In genomic region chr17:50184611-50185398, GRCh38 we compare ENCODE assay signal across 12 cellular contexts. TPM values are rescaled to one million over a fixed set of nuclear protein-coding genes. Genes with fewer than 3 reads are reported as not detected.
DNase-seq lines count a peak whose midpoint lies in the region; ATAC-seq, FAIRE-seq and TF ChIP-seq lines count a peak whose summit lies in the region.
"Had no signal": no experiment of that assay in that cellular context is flagged by ENCODE, and none has a peak within 500 bp of the region (broad histone marks: within the 10 kb centered on the region; RNA-seq: fewer than 3 reads in every experiment).

No MANE protein-coding gene starts in this region.

- peaks cover 3% of the 10 kb centered on the region; the same call in 1 of the 2 replicates for H3K9me3 Mint-ChIP-seq in HFFc6
- H3K9me3 Mint-ChIP-seq in astrocyte (ENCODE audit: unreplicated experiment) = no peaks in the 10 kb centered on the region
- H3K9me3 Mint-ChIP-seq in stimulated activated naive CD8-positive, alpha-beta T cell treated with anti-CD3 and anti-CD28 coated beads, Interleukin-15, amount 100 ng/mL, for 72 hours = no peaks in the 10 kb centered on the region
- H3K9me3 Mint-ChIP-seq: activated T-cell treated with anti-CD3 and anti-CD28 coated beads, Interleukin-2, amount 50 U/mL, for 72 hours had no signal

- H3K4me1 Mint-ChIP-seq in HFFc6 (ENCODE audit: low read depth) = peaks cover 100% of the 10 kb centered on the region
- peaks cover 62% of the 10 kb centered on the region for H3K4me1 Mint-ChIP-seq in astrocyte (ENCODE audit: low read depth, unreplicated experiment)
- peaks cover 18% of the 10 kb centered on the region for H3K4me1 Mint-ChIP-seq in stimulated activated naive CD8-positive, alpha-beta T cell treated with anti-CD3 and anti-CD28 coated beads, Interleukin-15, amount 100 ng/mL, for 72 hours

- peak in 1 of 2 donors; percentile 64 for TF ChIP-seq EP300 in tibial nerve (IDR thresholded peaks at IDR 0.05)

- intact Hi-C loops in left lung (cut with DNase I) = no loop called here

- no peak overlapping the region for H2AFZ ChIP-seq in astrocyte (ENCODE audit: low read depth, low read length)

- WGBS in tibial nerve, 2 donors = 41 to 51% methylated on average over 15 to 19 of the region's 19 CpGs

- H3K36me3 Mint-ChIP-seq in HFFc6 (ENCODE audit: low read depth) (peaks cover 64% of the 10 kb centered on the region), astrocyte (ENCODE audit: low read depth, unreplicated experiment) (peaks cover 37% of the 10 kb centered on the region)

- H3K36me3 ChIP-seq in astrocyte (ENCODE audit: insufficient read depth, low read length) = peaks cover 57% of the 10 kb centered on the region
- peaks cover 0 to 42% of the 10 kb centered on the region in 2 donors for H3K36me3 ChIP-seq in left lung
- H3K36me3 ChIP-seq in tibial nerve = peaks cover 0 to 46% (median 0%) of the 10 kb centered on the region in 3 donors

- H3K4me3 ChIP-seq in astrocyte (ENCODE audit: insufficient read depth, low read depth, low read length) (no peak overlapping the region), left lung (no peak overlapping the region), tibial nerve (no peak overlapping the region)

- H3K27me3 Mint-ChIP-seq in HFFc6 (ENCODE audit: insufficient read depth) = peaks cover 80% of the 10 kb centered on the region
- H3K27me3 Mint-ChIP-seq in astrocyte (ENCODE audit: low read depth, unreplicated experiment) = no peaks in the 10 kb centered on the region
- no peaks in the 10 kb centered on the region for H3K27me3 Mint-ChIP-seq in stimulated activated naive CD8-positive, alpha-beta T cell treated with anti-CD3 and anti-CD28 coated beads, Interleukin-15, amount 100 ng/mL, for 72 hours

- DNase-seq in HFFc6 (peak; percentile 79), astrocyte (ENCODE audit: low read depth) (no peak), left lung (peak in 1 of 2 donors; percentile 81), tibial nerve (ENCODE audit: low spot score in 2 of 2) (peak; percentile 75 to 77), globus pallidus (ENCODE audit: low spot score) (no peak)
- no peak for DNase-seq in stimulated activated CD4-positive, alpha-beta T cell treated with anti-CD3 and anti-CD28 coated beads, Interleukin-1b, Interleukin-23, amount 100 ng/mL, for 48 hours
- no peak for DNase-seq in stimulated activated naive CD8-positive, alpha-beta T cell treated with anti-CD3 and anti-CD28 coated beads, Interleukin-15, amount 100 ng/mL, for 72 hours
- DNase-seq: activated T-cell treated with anti-CD3 and anti-CD28 coated beads, Interleukin-2, amount 50 U/mL, for 72 hours; MM.1S; stimulated activated CD8-positive, alpha-beta memory T cell treated with anti-CD3 and anti-CD28 coated beads, Interleukin-4, amount 100 ng/mL, for 48 hours had no signal

- peak overlapping the region; percentile 68 for H3K9ac ChIP-seq in astrocyte (ENCODE audit: low read length)

- peak overlapping the region; percentile 79 for H3K27ac ChIP-seq in astrocyte (ENCODE audit: low read depth, low read length)
- peak overlapping the region in 1 of 2 donors; percentile 70 for H3K27ac ChIP-seq in left lung
- peak overlapping the region; percentile 43 to 89 (median 72) for H3K27ac ChIP-seq in tibial nerve
- H3K27ac ChIP-seq: epithelial cell of prostate had no signal

- H3K27me3 ChIP-seq in astrocyte (ENCODE audit: insufficient read depth, low read length) (no peaks in the 10 kb centered on the region), left lung (no peaks in the 10 kb centered on the region), tibial nerve (no peaks in the 10 kb centered on the region)

- TF ChIP-seq CTCF in HFFc6 (IDR thresholded peaks at IDR 0.05) (no peak), astrocyte (IDR thresholded peaks at IDR 0.05; ENCODE audit: insufficient read depth, low read depth, low read length) (no peak), left lung (IDR thresholded peaks at IDR 0.05) (no peak), tibial nerve (IDR thresholded peaks at IDR 0.05) (no peak)

- H3K79me2 ChIP-seq in astrocyte (ENCODE audit: insufficient read depth, low read length) = peaks cover 17% of the 10 kb centered on the region

- no peak for FAIRE-seq in astrocyte (lab: Jason Lieb, UNC)

- peaks cover 84% of the 10 kb centered on the region for H4K20me1 ChIP-seq in astrocyte (ENCODE audit: insufficient read depth, low read length)

- peak; percentile 5 for ATAC-seq in left lung
- no peak for ATAC-seq in stimulated activated naive CD8-positive, alpha-beta T cell treated with anti-CD3 and anti-CD28 coated beads, Interleukin-15, amount 100 ng/mL, for 72 hours
- ATAC-seq: activated T-cell treated with anti-CD3 and anti-CD28 coated beads, Interleukin-2, amount 50 U/mL, for 72 hours had no signal

- H3K9me3 ChIP-seq in astrocyte (ENCODE audit: insufficient read depth, low read depth, low read length) (no peaks in the 10 kb centered on the region), left lung (no peaks in the 10 kb centered on the region), tibial nerve (no peaks in the 10 kb centered on the region)

- H3K27ac Mint-ChIP-seq in HFFc6 = peak overlapping the region; percentile 100
- peak overlapping the region; percentile 98 for H3K27ac Mint-ChIP-seq in astrocyte (ENCODE audit: unreplicated experiment)
- no peak overlapping the region for H3K27ac Mint-ChIP-seq in stimulated activated naive CD8-positive, alpha-beta T cell treated with anti-CD3 and anti-CD28 coated beads, Interleukin-15, amount 100 ng/mL, for 72 hours
- H3K27ac Mint-ChIP-seq: activated T-cell treated with anti-CD3 and anti-CD28 coated beads, Interleukin-2, amount 50 U/mL, for 72 hours had no signal

- TF ChIP-seq POLR2A in tibial nerve (IDR thresholded peaks at IDR 0.05) = no peak

- peak overlapping the region; percentile 45 for H3K4me2 ChIP-seq in astrocyte (ENCODE audit: low read length)

- H3K4me3 Mint-ChIP-seq in HFFc6 (peak overlapping the region; percentile 100), astrocyte (ENCODE audit: unreplicated experiment) (peak overlapping the region; percentile 54)
- no peak overlapping the region for H3K4me3 Mint-ChIP-seq in stimulated activated naive CD8-positive, alpha-beta T cell treated with anti-CD3 and anti-CD28 coated beads, Interleukin-15, amount 100 ng/mL, for 72 hours

- peaks cover 42% of the 10 kb centered on the region for H3K4me1 ChIP-seq in astrocyte (ENCODE audit: insufficient read depth, low read length)
- H3K4me1 ChIP-seq in left lung = peaks cover 0 to 21% of the 10 kb centered on the region in 2 donors
- peaks cover 0 to 88% (median 15%) of the 10 kb centered on the region in 4 donors for H3K4me1 ChIP-seq in tibial nerve

RNA-seq across cellular contexts. Expression of gene COL1A1, which starts 16.6 kb away (rescaled TPM):
- total RNA-seq in HFFc6 (2021; fragmentation: NEBNext Ultra II Directional; extraction: Animal tissue kit (Norgen Biotek cat#: 25700)) = 1,000 to 10,000 TPM; 4,948 to 7,804 (median 5,240) TPM
- 12,796 and 18,656 TPM in 2 replicates for total RNA-seq in astrocyte
- 1,000 to 10,000 TPM in 1 of 2 donors, 100 to 1,000 TPM in 1; 867 to 4,830 TPM for total RNA-seq in left lung
- total RNA-seq in tibial nerve = 100 to 1,000 TPM in 1 of 4 donors, 10 to 100 TPM in 3; 31.5 to 185 (median 73.0) TPM

RNA-seq across cellular contexts. Expression of gene SGCA, which starts 19.0 kb away (rescaled TPM):
- under 1 TPM; 0.28 to 0.91 (median 0.76) TPM for total RNA-seq in HFFc6 (2021; fragmentation: NEBNext Ultra II Directional; extraction: Animal tissue kit (Norgen Biotek cat#: 25700))
- total RNA-seq in astrocyte = 0.32 TPM in 1 of 2 replicates, not detected in the other
- 10 to 100 TPM in 1 of 2 donors, 1 to 10 TPM in 1; 8.3 to 18.5 TPM for total RNA-seq in left lung
- total RNA-seq in tibial nerve = 1 to 10 TPM; 1.8 to 7.8 (median 4.9) TPM
- total RNA-seq: SK-MEL-5 had no signal

RNA-seq across cellular contexts. Expression of gene PPP1R9B, which starts 34.3 kb away (rescaled TPM):
- total RNA-seq in HFFc6 (2021; fragmentation: NEBNext Ultra II Directional; extraction: Animal tissue kit (Norgen Biotek cat#: 25700)) = 10 to 100 TPM; 66.4 to 78.5 (median 68.7) TPM
- total RNA-seq in astrocyte = 73.6 and 75.9 TPM in 2 replicates
- total RNA-seq in left lung = 10 to 100 TPM; 67.4 to 86.6 TPM
- total RNA-seq in tibial nerve = 10 to 100 TPM; 28.4 to 54.9 (median 36.9) TPM

RNA-seq across cellular contexts. Expression of gene SAMD14, which starts 54.8 kb away (rescaled TPM):
- total RNA-seq in HFFc6 (2021; fragmentation: NEBNext Ultra II Directional; extraction: Animal tissue kit (Norgen Biotek cat#: 25700)) = 10 to 100 TPM in 4 of 6 experiments, 1 to 10 TPM in 2; 4.3 to 14.1 (median 11.4) TPM
- total RNA-seq in astrocyte (9.7 and 10.8 TPM in 2 replicates), left lung (10 to 100 TPM in 1 of 2 donors, 1 to 10 TPM in 1; 8.4 to 10.2 TPM), tibial nerve (1 to 10 TPM in 2 of 4 donors, under 1 TPM in 2; 0.63 to 1.5 (median 1.1) TPM)

Comparison
In these comparisons a context has a peak if more than half of its experiments do, and no peak if none do; other contexts are left out.
1. DNase-seq: peak in HFFc6 (single experiment) and tibial nerve (2 of 2); none in astrocyte (single experiment), stimulated activated CD4-positive, alpha-beta T cell treated with anti-CD3 and anti-CD28 coated beads, Interleukin-1b, Interleukin-23, amount 100 ng/mL, for 48 hours (single experiment), stimulated activated naive CD8-positive, alpha-beta T cell treated with anti-CD3 and anti-CD28 coated beads, Interleukin-15, amount 100 ng/mL, for 72 hours (0 of 2) and globus pallidus (single experiment).
2. H3K27ac Mint-ChIP-seq: peak in HFFc6 (single experiment) and astrocyte (single experiment); none in stimulated activated naive CD8-positive, alpha-beta T cell treated with anti-CD3 and anti-CD28 coated beads, Interleukin-15, amount 100 ng/mL, for 72 hours (0 of 2).
3. H3K4me3 Mint-ChIP-seq: peak in HFFc6 (single experiment) and astrocyte (single experiment); none in stimulated activated naive CD8-positive, alpha-beta T cell treated with anti-CD3 and anti-CD28 coated beads, Interleukin-15, amount 100 ng/mL, for 72 hours (0 of 2).
4. RNA of gene COL1A1, which starts 16.6 kb away (total RNA-seq): 12,796 to 18,656 TPM in astrocyte, 4,948 to 7,804 TPM in HFFc6 and 867 to 4,830 TPM in left lung; 31.5 to 185 TPM in tibial nerve; every median in the first group is over 4 times any median in the second.